17 cellular contexts compared by ENCODE assay signal in the genomic region with DNA sequence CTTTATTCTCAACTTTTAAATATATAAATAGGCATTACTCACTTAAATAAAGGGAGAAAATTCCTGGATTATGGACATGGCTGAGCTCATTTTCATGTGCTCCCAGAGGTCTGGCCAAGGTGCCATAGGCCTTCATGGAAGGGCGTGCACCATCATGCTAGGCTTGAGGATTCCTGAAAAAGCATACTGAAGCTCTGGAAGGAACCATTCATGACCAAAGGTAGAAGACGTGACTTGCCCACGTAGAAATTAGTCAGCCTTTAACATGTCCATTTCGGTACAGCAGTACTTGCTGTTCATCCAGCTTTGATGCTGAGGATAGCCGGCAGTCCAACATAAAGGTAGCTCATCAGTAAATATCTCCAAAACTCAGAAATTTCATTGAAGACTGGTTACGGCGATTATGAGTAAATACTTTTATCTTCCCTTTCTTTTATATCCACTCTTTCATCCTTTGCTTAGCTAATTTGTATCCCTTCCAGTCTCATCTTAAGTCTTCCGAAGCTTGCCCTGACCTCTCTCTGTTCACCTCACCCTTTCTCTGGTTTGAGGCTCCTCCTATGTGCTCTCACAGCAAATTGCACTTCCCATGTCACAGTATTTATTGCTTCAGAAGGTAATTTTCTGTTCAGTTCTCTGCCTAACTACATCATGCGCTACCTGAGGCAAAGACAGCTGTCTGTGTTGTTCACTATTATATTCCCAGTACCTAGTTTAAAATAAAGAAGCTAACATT. TPM values are rescaled to one million over a fixed set of nuclear protein-coding genes. Genes with fewer than 3 reads are reported as not detected.
DNase-seq lines count a peak whose midpoint lies in the region; ATAC-seq, FAIRE-seq and TF ChIP-seq lines count a peak whose summit lies in the region.
"Had no signal": no experiment of that assay in that cellular context is flagged by ENCODE, and none has a peak within 500 bp of the region (broad histone marks: within the 10 kb centered on the region; RNA-seq: fewer than 3 reads in every experiment).

No MANE protein-coding gene starts in this region.

- no peak overlapping the region for H2BK15ac ChIP-seq in H1 (ENCODE audit: low read length)

- H4K91ac ChIP-seq in H1 (replicated peaks; ENCODE audit: insufficient read length, low read length) = no peak overlapping the region

- no peak overlapping the region for H4K8ac ChIP-seq in H1 (ENCODE audit: extremely low read depth, insufficient read depth, low read length)

- TF ChIP-seq POLR2A in H1 (IDR thresholded peaks at IDR 0.05; ENCODE audit: control extremely low read depth in 1 of 2, low read depth in 2 of 2, low read length in 2 of 2) = no peak

- peak in 1 of 3 experiments; percentile 15; a peak in 2 of 4 replicates for TF ChIP-seq CTCF in H1 (IDR thresholded peaks at IDR 0.05; ENCODE audit: control extremely low read depth in 1 of 3, insufficient read depth in 1 of 3, low read depth in 1 of 3, low read length in 3 of 3)
- no peak for TF ChIP-seq CTCF in colonic mucosa (IDR thresholded peaks at IDR 0.05)

- H3K4me2 ChIP-seq in H1 (ENCODE audit: insufficient read depth in 1 of 2, low read depth in 2 of 2, low read length in 2 of 2) = no peak overlapping the region

- H3K56ac ChIP-seq in H1 (replicated peaks; ENCODE audit: insufficient read length, low read depth, low read length) = no peak overlapping the region

- no peak overlapping the region for H2BK120ac ChIP-seq in H1 (replicated peaks; ENCODE audit: low read depth, low read length)

- H3K9ac ChIP-seq in H1 (replicated peaks in 1 of 4; ENCODE audit: extremely low read depth in 1 of 4, low read depth in 3 of 4, low read length in 3 of 4) (no peak overlapping the region), colonic mucosa (ENCODE audit: low read depth in 2 of 2, low read length in 2 of 2) (peak overlapping the region in 1 of 2 donors; percentile 10)

- H3K9me3 ChIP-seq in H1 (ENCODE audit: insufficient read depth in 2 of 2, low read depth in 1 of 2, low read length in 1 of 2) (no peaks in the 10 kb centered on the region), colonic mucosa (no peaks in the 10 kb centered on the region)
- H3K9me3 ChIP-seq: tibial artery had no signal

- H3K79me2 ChIP-seq in H1 (ENCODE audit: control insufficient read depth in 1 of 2, insufficient read depth in 2 of 2, low read length in 2 of 2) = no peaks in the 10 kb centered on the region

- no peak overlapping the region for H2AFZ ChIP-seq in H1 (ENCODE audit: low read length)

- no peak for FAIRE-seq in H1 (lab: Jason Lieb, UNC)
- FAIRE-seq: astrocyte had no signal

- H4K20me1 ChIP-seq in H1 (replicated peaks in 1 of 2; ENCODE audit: control insufficient read depth in 1 of 2, insufficient read depth in 2 of 2, low read length in 2 of 2) = no peaks in the 10 kb centered on the region

- no peak overlapping the region for H3K23ac ChIP-seq in H1 (ENCODE audit: insufficient read length)

- WGBS in H1 (ENCODE audit: extremely low coverage in 1 of 2, insufficient coverage in 1 of 2, insufficient read length in 1 of 2, insufficient replicate concordance in 2 of 2, low coverage in 1 of 2, low lambda C conversion rate in 2 of 2, missing lambda C conversion rate in 1 of 2), 2 experiments = 90% methylated on average over 9 of the region's 9 CpGs; no CpG with 5 or more reads in 1 of the 2 experiments

- H3K27ac ChIP-seq in H1 (ENCODE audit: low read depth, low read length) (no peak overlapping the region), colonic mucosa (no peak overlapping the region)
- H3K27ac ChIP-seq: tibial artery had no signal

- no peak overlapping the region for H3K14ac ChIP-seq in H1 (ENCODE audit: insufficient read length)

- no peak overlapping the region for H2BK5ac ChIP-seq in H1 (ENCODE audit: low read depth, low read length)

- no peak for TF ChIP-seq EP300 in H1 (IDR thresholded peaks at IDR 0.05; ENCODE audit: borderline replicate concordance in 1 of 2, low read depth in 2 of 2, low read length in 2 of 2)

- TF ChIP-seq RAD21 in H1 (IDR thresholded peaks at IDR 0.05 in 1 of 2, conservative IDR thresholded peaks at IDR 0.05 in 1 of 2; ENCODE audit: low read depth in 2 of 2, low read length in 2 of 2) = peak; percentile 35 to 42

- intact Hi-C loops in Right ventricle myocardium inferior (cut with DNase I) = no loop called here
- intact Hi-C loops in cardiac septum (cut with DNase I) = no loop called here
- intact Hi-C loops in left colon (cut with DNase I, micrococcal nuclease) = no loop called here
- intact Hi-C loops in colonic mucosa (cut with DNase I) = loop anchor here (10.0 kb wide), 1 partner anchor 164 kb away; no protein-coding TSS in a partner anchor

- H3K4ac ChIP-seq in H1 (replicated peaks; ENCODE audit: insufficient read length, low read depth, low read length) = no peak overlapping the region

- peak; percentile 73 for ATAC-seq in Right ventricle myocardium inferior
- ATAC-seq in left colon = peak; percentile 71
- no peak for ATAC-seq in GM19463 (IDR thresholded peaks at IDR 0.05; ENCODE audit: unreplicated experiment)

- no peak overlapping the region for H2AK5ac ChIP-seq in H1 (ENCODE audit: low read depth, low read length)

- H3K79me1 ChIP-seq in H1 (ENCODE audit: low read depth, low read length) = no peaks in the 10 kb centered on the region

- H3K23me2 ChIP-seq in H1 (ENCODE audit: low read depth, low read length) = no peaks in the 10 kb centered on the region

- H3K36me3 ChIP-seq in H1 (ENCODE audit: control insufficient read depth in 2 of 4, insufficient read depth in 4 of 4, low read length in 3 of 4) (no peaks in the 10 kb centered on the region), colonic mucosa (no peaks in the 10 kb centered on the region)
- H3K36me3 ChIP-seq: tibial artery had no signal

- H3K27me3 ChIP-seq in H1 (replicated peaks in 1 of 4; ENCODE audit: control insufficient read depth in 3 of 4, extremely low read depth in 1 of 4, insufficient read depth in 3 of 4, low read length in 3 of 4) (no peaks in the 10 kb centered on the region), colonic mucosa (no peaks in the 10 kb centered on the region)
- H3K27me3 ChIP-seq: tibial artery had no signal

- no peak overlapping the region for H3K18ac ChIP-seq in H1 (ENCODE audit: extremely low read depth, low read length)

- CTCF ChIA-PET in H1 (lab: Charles Lee; ENCODE audit: partially characterized antibody) = interaction anchor here (0.6 to 2.1 kb wide), 13 partner anchors 9 to 1238 kb away, joined by 3 to 9 read pairs (median 4); no protein-coding TSS in a partner anchor

- H3K4me1 ChIP-seq in H1 (replicated peaks in 1 of 4; ENCODE audit: control insufficient read depth in 3 of 4, insufficient read depth in 4 of 4, low read length in 3 of 4) (peaks cover 0 to 3% (median 0%) of the 10 kb centered on the region in 4 experiments; a peak in 1 of 7 replicates), colonic mucosa (no peaks in the 10 kb centered on the region)

- POLR2A ChIA-PET in H1 (lab: Charles Lee; ENCODE audit: partially characterized antibody) = no interaction called here

- no peak overlapping the region for H2BK12ac ChIP-seq in H1 (ENCODE audit: low read depth, low read length)

- H4K5ac ChIP-seq in H1 (ENCODE audit: insufficient read length, low read depth, low read length) = no peak overlapping the region

- no peak overlapping the region for H2BK20ac ChIP-seq in H1 (ENCODE audit: low read length)

- DNase-seq in Right ventricle myocardium inferior (ENCODE audit: missing footprints) (no peak), cardiac septum (ENCODE audit: low spot score) (no peak), H1 (ENCODE audit: low read depth in 1 of 2, low spot score in 2 of 2) (no peak), left colon (no peak), colonic mucosa (no peak)
- DNase-seq in stimulated activated CD4-positive, alpha-beta T cell treated with anti-CD3 and anti-CD28 coated beads, Interleukin-4, amount 100 ng/mL, for 24 hours = no peak
- no peak for DNase-seq in activated T-cell treated with anti-CD3 and anti-CD28 coated beads, Interleukin-2, amount 50 U/mL, for 48 hours
- DNase-seq: activated CD4-positive, alpha-beta T cell treated with anti-CD3 and anti-CD28 coated beads, Interleukin-2, amount 50 U/mL, for 48 hours; DMS53; effector memory CD4-positive, alpha-beta T cell; mammary epithelial cell; NCI-H2171 treated with DMSO at 0.1 percent for 48 hours; occipital lobe; tibial artery had no signal

- H3K4me3 ChIP-seq in H1 (ENCODE audit: extremely low read depth in 1 of 4, insufficient read depth in 2 of 4, low read depth in 3 of 4, low read length in 4 of 4) (no peak overlapping the region), colonic mucosa (no peak overlapping the region)
- H3K4me3 ChIP-seq: tibial artery had no signal

RNA-seq across cellular contexts. Expression of a gene that starts 32.3 kb away (rescaled TPM):
- total RNA-seq in Right ventricle myocardium inferior (35.2 TPM), cardiac septum (27.7 TPM), left colon (10 to 100 TPM; 18.5 to 19.2 TPM), colonic mucosa (10 to 100 TPM; 24.4 to 28.1 TPM)
- total RNA-seq in H1 (2021; fragmentation: NEBNext Ultra II Directional; extraction: Animal tissue kit (Norgen Biotek cat#: 25700)) = 37.7 and 44.8 TPM in 2 replicates
- 7.1 and 14.1 TPM in 2 replicates for polyA plus RNA-seq in H1 (2011; rRNA removed)
- 25.6 TPM for polyA plus RNA-seq in H1 (2011; cell fraction: cytosol; rRNA removed)
- polyA plus RNA-seq in H1 (2011; cell fraction: nucleus; rRNA removed) = 5.2 TPM
- polyA plus RNA-seq in H1 (2012, experiment 1 of 2) = 22.2 to 46.5 TPM (median 24.8 TPM) in 4 replicates
- 4.0 TPM for polyA plus RNA-seq in H1 (2012, experiment 2 of 2)
- polyA plus RNA-seq in H1 (2013, experiment 1 of 2) = 60.0 TPM
- 64.5 TPM for polyA plus RNA-seq in H1 (2013, experiment 2 of 2)
- 17.7 and 24.4 TPM in 2 replicates for polyA minus RNA-seq in H1 (2011; rRNA and poly(A)+ RNA removed)
- polyA minus RNA-seq in H1 (2011; cell fraction: cytosol; rRNA and poly(A)+ RNA removed) = 82.5 TPM
- 14.6 TPM for polyA minus RNA-seq in H1 (2011; cell fraction: nucleus; rRNA and poly(A)+ RNA removed)

RNA-seq across cellular contexts. Expression of a gene that starts 45.5 kb away (rescaled TPM):
- total RNA-seq in Right ventricle myocardium inferior = 6.0 TPM
- total RNA-seq in cardiac septum = 10.3 TPM
- 1.5 and 1.7 TPM in 2 replicates for total RNA-seq in H1 (2021; fragmentation: NEBNext Ultra II Directional; extraction: Animal tissue kit (Norgen Biotek cat#: 25700))
- 0.47 and 0.56 TPM in 2 replicates for polyA plus RNA-seq in H1 (2011; rRNA removed)
- 0.97 TPM for polyA plus RNA-seq in H1 (2011; cell fraction: cytosol; rRNA removed)
- polyA plus RNA-seq in H1 (2011; cell fraction: nucleus; rRNA removed) = 1.2 TPM
- 0.31 to 1.0 TPM (median 0.70 TPM) in 4 replicates for polyA plus RNA-seq in H1 (2012, experiment 1 of 2)
- not detected for polyA plus RNA-seq in H1 (2012, experiment 2 of 2)
- 1.1 TPM for polyA plus RNA-seq in H1 (2013, experiment 1 of 2)
- polyA plus RNA-seq in H1 (2013, experiment 2 of 2) = 1.2 TPM
- 1.3 TPM in 2 replicates for polyA minus RNA-seq in H1 (2011; rRNA and poly(A)+ RNA removed)
- 1.1 TPM for polyA minus RNA-seq in H1 (2011; cell fraction: cytosol; rRNA and poly(A)+ RNA removed)
- 4.2 TPM for polyA minus RNA-seq in H1 (2011; cell fraction: nucleus; rRNA and poly(A)+ RNA removed)
- 10 to 100 TPM in 1 of 2 donors, 1 to 10 TPM in 1; 7.6 to 10.6 TPM for total RNA-seq in left colon
- 1 to 10 TPM; 6.0 to 6.7 TPM for total RNA-seq in colonic mucosa

RNA-seq across cellular contexts. Expression of a gene that starts 48.4 kb away (rescaled TPM):
- 51.0 TPM for total RNA-seq in Right ventricle myocardium inferior
- total RNA-seq in cardiac septum = 30.3 TPM
- total RNA-seq in H1 (2021; fragmentation: NEBNext Ultra II Directional; extraction: Animal tissue kit (Norgen Biotek cat#: 25700)) = not detected in 2 replicates
- polyA plus RNA-seq in H1 (2011; rRNA removed) = 0.03 TPM in 1 of 2 replicates, not detected in the other
- polyA plus RNA-seq in H1 (2011; cell fraction: cytosol; rRNA removed) = not detected
- polyA plus RNA-seq in H1 (2011; cell fraction: nucleus; rRNA removed) = not detected
- polyA plus RNA-seq in H1 (2012, experiment 1 of 2) = 0.09 TPM in 1 of 4 replicates, not detected in the others
- polyA plus RNA-seq in H1 (2012, experiment 2 of 2) = not detected
- polyA plus RNA-seq in H1 (2013, experiment 1 of 2) = 0.10 TPM
- 0.04 TPM for polyA plus RNA-seq in H1 (2013, experiment 2 of 2)
- 0.05 TPM in 1 of 2 replicates, not detected in the other for polyA minus RNA-seq in H1 (2011; rRNA and poly(A)+ RNA removed)
- not detected for polyA minus RNA-seq in H1 (2011; cell fraction: cytosol; rRNA and poly(A)+ RNA removed)
- polyA minus RNA-seq in H1 (2011; cell fraction: nucleus; rRNA and poly(A)+ RNA removed) = not detected
- 100 to 1,000 TPM; 135 to 245 TPM for total RNA-seq in left colon
- 100 to 1,000 TPM in 1 of 2 donors, 10 to 100 TPM in 1; 43.6 to 183 TPM for total RNA-seq in colonic mucosa
- total RNA-seq: OCI-LY7 had no signal
- polyA plus RNA-seq: mammary epithelial cell had no signal

Comparison
In these comparisons a context has a peak if more than half of its experiments do, and no peak if none do; other contexts are left out.
1. RNA of a gene that starts 48.4 kb away (total RNA-seq): 135 to 245 TPM in left colon, 43.6 to 183 TPM in colonic mucosa, 51.0 TPM in Right ventricle myocardium inferior (single experiment) and 30.3 TPM in cardiac septum (single experiment); not detected in H1; every median in the first group is over 10 times any median in the second.